8 cellular contexts compared by ENCODE assay signal in genomic region chr11:58578635-58579191, GRCh38. TPM values are rescaled to one million over a fixed set of nuclear protein-coding genes. Genes with fewer than 3 reads are reported as not detected.
DNase-seq lines count a peak whose midpoint lies in the region; ATAC-seq and TF ChIP-seq lines count a peak whose summit lies in the region.

Gene ZFP91 (plus strand): TSS chr11:58579063. CDS start chr11:58579282, 219 bp downstream.

- 0 to 1% methylated on average over 28 to 36 of the region's 51 CpGs for WGBS in lower leg skin, 2 donors

- CTCF ChIA-PET in activated CD8-positive, alpha-beta T cell treated with anti-CD3 and anti-CD28 coated beads, Interleukin-2, amount 10 ng/mL, durations not matched to agents 7 days and 5 days (lab: Charles Lee): interaction anchor here (0.8 to 8.1 kb wide), 7 partner anchors 9 to 58 kb away, joined by 3 to 100 read pairs (median 8); no protein-coding TSS in a partner anchor

- H3K27me3 Mint-ChIP-seq in CD14-positive monocyte (ENCODE audit: low read depth in 3 of 3): peaks cover 0 to 2% (median 0%) of the 10 kb centered on the region in 3 donors
- no peaks in the 10 kb centered on the region for H3K27me3 Mint-ChIP-seq in activated CD8-positive, alpha-beta T cell treated with anti-CD3 and anti-CD28 coated beads, Interleukin-2, amount 10 ng/mL, durations not matched to agents 7 days and 5 days (ENCODE audit: low read depth)

- peak in 1 of 2 donors; percentile 70 for TF ChIP-seq POLR2A in lower leg skin (IDR thresholded peaks at IDR 0.05)

- TF ChIP-seq CTCF in CD14-positive monocyte (IDR thresholded peaks at IDR 0.05): no peak
- no peak for TF ChIP-seq CTCF in lower leg skin (IDR thresholded peaks at IDR 0.05)

- peaks cover 67% of the 10 kb centered on the region for H3K4me1 Mint-ChIP-seq in CD14-positive monocyte
- peaks cover 43% of the 10 kb centered on the region for H3K4me1 Mint-ChIP-seq in activated CD8-positive, alpha-beta T cell treated with anti-CD3 and anti-CD28 coated beads, Interleukin-2, amount 10 ng/mL, durations not matched to agents 7 days and 5 days (ENCODE audit: low read depth)

- peak; percentile 98 for DNase-seq in CD14-positive monocyte (ENCODE audit: low spot score)
- DNase-seq in HS-27A (ENCODE audit: low read depth): peak; percentile 96
- peak; percentile 71 for DNase-seq in NK-92 (lab: John Stamatoyannopoulos, UW; ENCODE audit: unreplicated experiment)
- peak; percentile 98 for DNase-seq in activated CD8-positive, alpha-beta T cell treated with anti-CD3 and anti-CD28 coated beads, Interleukin-2, amount 10 ng/mL, durations not matched to agents 7 days and 5 days
- peak; percentile 96 for DNase-seq in ecto neural progenitor cell (ENCODE audit: low spot score)
- peak; percentile 98 to 99 for DNase-seq in lower leg skin (ENCODE audit: low spot score in 2 of 2)
- DNase-seq in stimulated activated CD4-positive, alpha-beta T cell treated with anti-CD3 and anti-CD28 coated beads, Interleukin-4, amount 100 ng/mL, for 4 hours: peak; percentile 97

- H3K4me3 ChIP-seq in lower leg skin (ENCODE audit: low read depth, poor library complexity, severe bottlenecking): peak within 1 kb of the TSS; percentile 95

- intact Hi-C loops in CD14-positive monocyte (cut with micrococcal nuclease): loop anchor here in 1 of 2 donors (5.0 to 10.0 kb wide), 5 partner anchors 566 to 1039 kb away; partner anchors contain the start of genes FAM111A, MPEG1, OSBP and ZDHHC5
- intact Hi-C loops in lower leg skin (cut with DNase I; ENCODE audit: low total_unique reads): loop anchor here (10.0 kb wide), 2 partner anchors 56 to 476 kb away; no protein-coding TSS in a partner anchor

- H3K27ac Mint-ChIP-seq in CD14-positive monocyte: peak within 1 kb of the TSS; percentile 100
- H3K27ac Mint-ChIP-seq in activated CD8-positive, alpha-beta T cell treated with anti-CD3 and anti-CD28 coated beads, Interleukin-2, amount 10 ng/mL, durations not matched to agents 7 days and 5 days: peak within 1 kb of the TSS; percentile 100

- H3K9me3 Mint-ChIP-seq in CD14-positive monocyte: peaks cover 0 to 2% (median 0%) of the 10 kb centered on the region in 7 donors
- no peaks in the 10 kb centered on the region for H3K9me3 Mint-ChIP-seq in activated CD8-positive, alpha-beta T cell treated with anti-CD3 and anti-CD28 coated beads, Interleukin-2, amount 10 ng/mL, durations not matched to agents 7 days and 5 days (ENCODE audit: insufficient read depth)

- peak; percentile 38 for ATAC-seq in GM19455 (IDR thresholded peaks at IDR 0.05; ENCODE audit: unreplicated experiment)
- peak; percentile 61 for ATAC-seq in activated CD8-positive, alpha-beta T cell treated with anti-CD3 and anti-CD28 coated beads, Interleukin-2, amount 10 ng/mL, durations not matched to agents 7 days and 5 days

- POLR2A ChIA-PET in activated CD8-positive, alpha-beta T cell treated with anti-CD3 and anti-CD28 coated beads, Interleukin-2, amount 10 ng/mL, durations not matched to agents 7 days and 5 days (lab: Charles Lee): interaction anchor here (1.2 to 3.0 kb wide), 6 partner anchors 10 to 1153 kb away, joined by 4 to 23 read pairs (median 5); no protein-coding TSS in a partner anchor

- H3K4me3 Mint-ChIP-seq in CD14-positive monocyte: peak within 1 kb of the TSS; percentile 99 to 100
- H3K4me3 Mint-ChIP-seq in activated CD8-positive, alpha-beta T cell treated with anti-CD3 and anti-CD28 coated beads, Interleukin-2, amount 10 ng/mL, durations not matched to agents 7 days and 5 days: peak within 1 kb of the TSS; percentile 85

- H3K36me3 Mint-ChIP-seq in CD14-positive monocyte: peaks cover 2 to 4% of the 10 kb centered on the region in 2 donors
- peaks cover 34% of the 10 kb centered on the region for H3K36me3 Mint-ChIP-seq in activated CD8-positive, alpha-beta T cell treated with anti-CD3 and anti-CD28 coated beads, Interleukin-2, amount 10 ng/mL, durations not matched to agents 7 days and 5 days (ENCODE audit: low read depth)

RNA-seq across cellular contexts. Expression of gene ZFP91, which starts in this region (rescaled TPM):
- polyA plus RNA-seq in CD14-positive monocyte: 1 to 10 TPM; 8.0 to 8.3 TPM
- total RNA-seq in activated CD8-positive, alpha-beta T cell treated with anti-CD3 and anti-CD28 coated beads, Interleukin-2, amount 10 ng/mL, durations not matched to agents 7 days and 5 days: 10 to 100 TPM; 59.9 to 60.1 TPM
- 10 to 100 TPM; 46.4 to 58.4 (median 51.7) TPM for total RNA-seq in lower leg skin

Comparison
In these comparisons a context has a peak if more than half of its experiments do, and no peak if none do; other contexts are left out.
1. Peak in every context shown above with its lines: DNase-seq, ATAC-seq and H3K4me3 ChIP-seq.